ENCODE assay signal across 1 cellular context in genomic region chr1:12143631-12144155, GRCh38.
TF ChIP-seq lines count a peak whose summit lies in the region.

No MANE protein-coding gene starts in this region.

TF ChIP-seq in K562, 482 proteins besides CTCF, POLR2A, EP300 and RAD21 (continued from another document and continues in another):
- TF ChIP-seq MLX (CRISPR knock-in tag; conservative IDR thresholded peaks at IDR 0.05): no peak
- TF ChIP-seq CGGBP1 (CRISPR knock-in tag; IDR thresholded peaks at IDR 0.05): no peak
- 0 out of 2 replicates have a peak, but pooled peaks have one; percentile 55 for TF ChIP-seq RHOXF2B (CRISPR knock-in tag; conservative IDR thresholded peaks at IDR 0.05)
- peak; percentile 74 for TF ChIP-seq CTBP1 (IDR thresholded peaks at IDR 0.05; ENCODE audit: borderline replicate concordance)
- TF ChIP-seq FOXJ2 (tag; IDR thresholded peaks at IDR 0.05): 0 out of 2 replicates have a peak, but pooled peaks have one; percentile 19
- TF ChIP-seq ZNF764 (CRISPR knock-in tag; IDR thresholded peaks at IDR 0.05; ENCODE audit: low read depth): no peak
- 0 out of 4 replicates have a peak, but pooled peaks of 1 of the 2 experiments have one; percentile 62 for TF ChIP-seq SRF (CRISPR knock-in tag; IDR thresholded peaks at IDR 0.05)
- no peak; the same call in 1 of the 2 replicates for TF ChIP-seq REST (CRISPR knock-in tag; IDR thresholded peaks at IDR 0.05; ENCODE audit: low read depth)
- TF ChIP-seq FOXA3 (CRISPR knock-in tag; conservative IDR thresholded peaks at IDR 0.05 in 1 of 2, IDR thresholded peaks at IDR 0.05 in 1 of 2): peak; percentile 90 to 97
- TF ChIP-seq ZZZ3 (IDR thresholded peaks at IDR 0.05): no peak
- TF ChIP-seq MECOM (CRISPR knock-in tag; IDR thresholded peaks at IDR 0.05): peak; percentile 5; the same call in 1 of the 2 replicates
- no peak for TF ChIP-seq ZNF316 (IDR thresholded peaks at IDR 0.05)
- TF ChIP-seq ZNF395 (CRISPR knock-in tag; IDR thresholded peaks at IDR 0.05): peak; percentile 74; the same call in 1 of the 2 replicates
- no peak for TF ChIP-seq E2F4 (CRISPR knock-in tag; IDR thresholded peaks at IDR 0.05; ENCODE audit: low read depth)
- no peak for TF ChIP-seq ZNF282 (CRISPR knock-in tag; IDR thresholded peaks at IDR 0.05)
- peak; percentile 35; the same call in 1 of the 2 replicates for TF ChIP-seq ATF3 (IDR thresholded peaks at IDR 0.05)
- no peak for TF ChIP-seq ATF3 (CRISPR knock-in tag; conservative IDR thresholded peaks at IDR 0.05)
- peak; percentile 97 for TF ChIP-seq MYC (IDR thresholded peaks at IDR 0.05; ENCODE audit: low read depth, low read length)
- peak; percentile 69; the same call in 1 of the 2 replicates for TF ChIP-seq MYC (CRISPR knock-in tag; IDR thresholded peaks at IDR 0.05; ENCODE audit: borderline replicate concordance, low read depth)
- no peak for TF ChIP-seq RFX5 (IDR thresholded peaks at IDR 0.05; ENCODE audit: low read depth, low read length)
- TF ChIP-seq CBX8 (IDR thresholded peaks at IDR 0.05; ENCODE audit: borderline replicate concordance, extremely low read depth, low read depth, low read length, poor library complexity, severe bottlenecking): no peak
- TF ChIP-seq RFX7 (CRISPR knock-in tag; IDR thresholded peaks at IDR 0.05): no peak
- no peak for TF ChIP-seq ZNF57 (CRISPR knock-in tag; IDR thresholded peaks at IDR 0.05)
- peak; percentile 68 for TF ChIP-seq SMAD4 (CRISPR knock-in tag; conservative IDR thresholded peaks at IDR 0.05)
- TF ChIP-seq ELF2 (CRISPR knock-in tag; IDR thresholded peaks at IDR 0.05): peak; percentile 20; the same call in 1 of the 2 replicates
- no peak for TF ChIP-seq ZNF232 (CRISPR knock-in tag; IDR thresholded peaks at IDR 0.05)
- TF ChIP-seq EP400 (IDR thresholded peaks at IDR 0.05): peak; percentile 68
- TF ChIP-seq ETS2 (tag; IDR thresholded peaks at IDR 0.05; ENCODE audit: borderline replicate concordance, poor library complexity, severe bottlenecking): no peak
- no peak for TF ChIP-seq ZNF217 (CRISPR knock-in tag; IDR thresholded peaks at IDR 0.05)
- peak; percentile 85 for TF ChIP-seq BHLHE40 (IDR thresholded peaks at IDR 0.05; ENCODE audit: low read length)
- TF ChIP-seq SIN3B (IDR thresholded peaks at IDR 0.05; ENCODE audit: low read depth): no peak
- TF ChIP-seq GATAD2A (IDR thresholded peaks at IDR 0.05): no peak
- TF ChIP-seq ZNF436 (CRISPR knock-in tag; IDR thresholded peaks at IDR 0.05): no peak
- no peak for TF ChIP-seq FOXJ3 (CRISPR knock-in tag; IDR thresholded peaks at IDR 0.05)
- no peak for TF ChIP-seq SMARCB1 (IDR thresholded peaks at IDR 0.05; ENCODE audit: insufficient read length, low read depth)
- peak; percentile 61; the same call in 1 of the 2 replicates for TF ChIP-seq LCOR (CRISPR knock-in tag; IDR thresholded peaks at IDR 0.05)
- 0 out of 2 replicates have a peak, but pooled peaks have one; percentile 18 for TF ChIP-seq MTA3 (IDR thresholded peaks at IDR 0.05; ENCODE audit: borderline replicate concordance)
- no peak for TF ChIP-seq ZNF134 (CRISPR knock-in tag; conservative IDR thresholded peaks at IDR 0.05)
- no peak for TF ChIP-seq CREB5 (CRISPR knock-in tag; IDR thresholded peaks at IDR 0.05)
- no peak for TF ChIP-seq ZNF766 (CRISPR knock-in tag; conservative IDR thresholded peaks at IDR 0.05)
- no peak for TF ChIP-seq ETV6 (IDR thresholded peaks at IDR 0.05; ENCODE audit: borderline replicate concordance in 1 of 2, low read depth in 2 of 2, low read length in 1 of 2)
- TF ChIP-seq ETV6 (CRISPR knock-in tag; IDR thresholded peaks at IDR 0.05; ENCODE audit: borderline replicate concordance): 0 out of 2 replicates have a peak, but pooled peaks have one; percentile 38
- TF ChIP-seq PHF8 (IDR thresholded peaks at IDR 0.05; ENCODE audit: borderline replicate concordance, low read length): peak; percentile 14; the same call in 1 of the 2 replicates
- TF ChIP-seq KLF13 (tag; IDR thresholded peaks at IDR 0.05; ENCODE audit: borderline replicate concordance, low read depth): no peak
- no peak for TF ChIP-seq WHSC1 (IDR thresholded peaks at IDR 0.05; ENCODE audit: low read length)
- TF ChIP-seq MAX (CRISPR knock-in tag; IDR thresholded peaks at IDR 0.05): peak; percentile 98
- TF ChIP-seq JUNB (CRISPR knock-in tag; conservative IDR thresholded peaks at IDR 0.05): no peak
- peak; percentile 16; the same call in 1 of the 2 replicates for TF ChIP-seq ZBTB12 (CRISPR knock-in tag; IDR thresholded peaks at IDR 0.05)
- 0 out of 4 replicates have a peak, but pooled peaks of 1 of the 2 experiments have one; percentile 33 for TF ChIP-seq MLLT1 (IDR thresholded peaks at IDR 0.05)
- 0 out of 2 replicates have a peak, but pooled peaks have one; percentile 56 for TF ChIP-seq ZBTB9 (CRISPR knock-in tag; IDR thresholded peaks at IDR 0.05)
- no peak for TF ChIP-seq IRF9 (tag; IDR thresholded peaks at IDR 0.05)
- TF ChIP-seq SRSF3 (IDR thresholded peaks at IDR 0.05; ENCODE audit: insufficient read depth, low read length): no peak
- no peak for TF ChIP-seq SMC3 (conservative IDR thresholded peaks at IDR 0.05; ENCODE audit: insufficient read depth, low read depth, low read length)
